8 cellular contexts compared by ENCODE assay signal in genomic region chr11:78350646-78351165, GRCh38.
DNase-seq lines count a peak whose midpoint lies in the region; ATAC-seq, FAIRE-seq and TF ChIP-seq lines count a peak whose summit lies in the region.

No MANE protein-coding gene starts in this region.

- TF ChIP-seq EP300 in K562 (IDR thresholded peaks at IDR 0.05; ENCODE audit: low read length), result no peak

- no peaks in the 10 kb centered on the region for H3K9me1 ChIP-seq in K562 (ENCODE audit: control insufficient read depth, insufficient read depth, low read length)

- H3K9ac ChIP-seq in Karpas-422 (ENCODE audit: low read length), result peak overlapping the region; percentile 63
- H3K9ac ChIP-seq in K562 (ENCODE audit: insufficient read depth in 1 of 2, low read depth in 2 of 2, low read length in 2 of 2), result peak overlapping the region in 1 of 2 experiments; percentile 77; a peak in 3 of 4 replicates

- H3K9me3 ChIP-seq in Karpas-422 (ENCODE audit: low read length), result no peaks in the 10 kb centered on the region
- no peaks in the 10 kb centered on the region for H3K9me3 ChIP-seq in K562 (replicated peaks; ENCODE audit: control insufficient read depth, insufficient read depth, low read depth, low read length)
- no peaks in the 10 kb centered on the region for H3K9me3 ChIP-seq in left lung
- no peaks in the 10 kb centered on the region for H3K9me3 ChIP-seq in thyroid gland

- H3K4me2 ChIP-seq in Karpas-422 (ENCODE audit: low read depth, low read length, poor library complexity, severe bottlenecking) (peak overlapping the region; percentile 90), K562 (ENCODE audit: insufficient read depth, low read length) (peak overlapping the region; percentile 73)

- TF ChIP-seq CTCF in K562 (IDR thresholded peaks at IDR 0.05 in 2 of 3, conservative IDR thresholded peaks at IDR 0.05 in 1 of 3; ENCODE audit: insufficient read depth in 2 of 3, low read depth in 1 of 3, low read length in 3 of 3), result no peak
- TF ChIP-seq CTCF in left lung (IDR thresholded peaks at IDR 0.05), result no peak
- TF ChIP-seq CTCF in thyroid gland (IDR thresholded peaks at IDR 0.05), result no peak

- CTCF ChIA-PET in K562 (lab: Yijun Ruan, JAX; ENCODE audit: low intra/inter-chr PET ratio), result no interaction called here

- H2AFZ ChIP-seq in ACC112 (ENCODE audit: low read length, unreplicated experiment) (peak overlapping the region; percentile 69), Karpas-422 (ENCODE audit: low read length) (peak overlapping the region; percentile 96), K562 (ENCODE audit: low read depth, low read length) (peak overlapping the region; percentile 87)

- H3K27me3 ChIP-seq in ACC112 (ENCODE audit: insufficient read depth, low read length) (no peaks in the 10 kb centered on the region), Karpas-422 (ENCODE audit: low read length) (no peaks in the 10 kb centered on the region), K562 (ENCODE audit: control insufficient read depth in 2 of 2, insufficient read depth in 2 of 2, low read length in 2 of 2) (no peaks in the 10 kb centered on the region), left lung (no peaks in the 10 kb centered on the region), thyroid gland (no peaks in the 10 kb centered on the region)

- H3K9me2 ChIP-seq in Karpas-422 (replicated peaks; ENCODE audit: insufficient read depth, low read length), result no peaks in the 10 kb centered on the region

- WGBS in K562 (ENCODE audit: insufficient coverage, low coverage, missing lambda C conversion rate), result 6% methylated on average over 7 of the region's 7 CpGs
- WGBS in thyroid gland, 2 donors, result 16 to 19% methylated on average over 7 of the region's 7 CpGs

- H3K79me2 ChIP-seq in ACC112 (ENCODE audit: control insufficient read depth, insufficient read depth, low read length, unreplicated experiment) (peaks cover 8% of the 10 kb centered on the region), Karpas-422 (ENCODE audit: low read length) (no peaks in the 10 kb centered on the region), K562 (ENCODE audit: control insufficient read depth, insufficient read depth, low read length) (peaks cover 94% of the 10 kb centered on the region)

- H4K20me1 ChIP-seq in Karpas-422 (ENCODE audit: insufficient read depth, low read depth, low read length), result no peaks in the 10 kb centered on the region
- H4K20me1 ChIP-seq in K562 (replicated peaks; ENCODE audit: control insufficient read depth, insufficient read depth, low read length), result no peaks in the 10 kb centered on the region

- peak; percentile 73 for DNase-seq in Karpas-422
- DNase-seq in K562 (ENCODE audit: extremely low read depth in 1 of 4, low spot score in 3 of 4), result peak in 1 of 4 experiments; percentile 40
- no peak for DNase-seq in left lung
- DNase-seq in thyroid gland, result peak; percentile 15 to 19
- no peak for DNase-seq in DMS114 treated with DMSO at 0.1 percent for 48 hours (lab: John Stamatoyannopoulos, UW; ENCODE audit: unreplicated experiment)
- no peak for DNase-seq in NCI-H2171 (lab: John Stamatoyannopoulos, UW)

- POLR2A ChIA-PET in K562 (lab: Yijun Ruan, JAX), result interaction anchor here (0.7 to 5.3 kb wide), 8 partner anchors 10 to 132 kb away, joined by 3 to 30 read pairs (median 3); no protein-coding TSS in a partner anchor

- peak overlapping the region; percentile 59 for H3K27ac ChIP-seq in ACC112 (ENCODE audit: low read depth, low read length)
- peak overlapping the region; percentile 88 for H3K27ac ChIP-seq in Karpas-422 (ENCODE audit: low read length)
- H3K27ac ChIP-seq in K562 (ENCODE audit: extremely low read depth, low read depth, low read length), result peak overlapping the region; percentile 84
- H3K27ac ChIP-seq in left lung, result peak overlapping the region; percentile 80 to 95
- peak overlapping the region; percentile 79 to 87 (median 81) for H3K27ac ChIP-seq in thyroid gland

- TF ChIP-seq POLR2A in K562 (conservative IDR thresholded peaks at IDR 0.05) (no peak), thyroid gland (IDR thresholded peaks at IDR 0.05) (no peak)

- intact Hi-C loops in K562 (cut with micrococcal nuclease), result loop anchor here (2.0 kb wide), 1 partner anchor 64 kb away; no protein-coding TSS in a partner anchor
- intact Hi-C loops in left lung (cut with DNase I), result no loop called here
- intact Hi-C loops in thyroid gland (cut with DNase I), result no loop called here

- H3K36me3 ChIP-seq in ACC112 (ENCODE audit: insufficient read depth, low read length), result no peaks in the 10 kb centered on the region
- H3K36me3 ChIP-seq in Karpas-422 (ENCODE audit: insufficient read depth, low read length), result no peaks in the 10 kb centered on the region
- H3K36me3 ChIP-seq in K562 (ENCODE audit: control insufficient read depth, insufficient read depth, low read length), result no peaks in the 10 kb centered on the region
- no peaks in the 10 kb centered on the region for H3K36me3 ChIP-seq in left lung
- no peaks in the 10 kb centered on the region for H3K36me3 ChIP-seq in thyroid gland

- H3K4me1 ChIP-seq in ACC112 (ENCODE audit: control insufficient read depth, insufficient read depth, low read length, unreplicated experiment) (peaks cover 28% of the 10 kb centered on the region), Karpas-422 (ENCODE audit: low read length) (peaks cover 36% of the 10 kb centered on the region), K562 (replicated peaks in 1 of 2; ENCODE audit: control insufficient read depth in 2 of 2, insufficient read depth in 2 of 2, low read length in 2 of 2) (peaks cover 12 to 82% of the 10 kb centered on the region in 2 experiments), left lung (peaks cover 39 to 91% of the 10 kb centered on the region in 2 donors), thyroid gland (peaks cover 24 to 56% of the 10 kb centered on the region in 2 donors)

- H3K4me3 ChIP-seq in ACC112 (ENCODE audit: low read depth, low read length), result peak overlapping the region; percentile 68
- H3K4me3 ChIP-seq in Karpas-422 (ENCODE audit: low read length), result peak overlapping the region; percentile 54
- peak overlapping the region; percentile 21; the same call in 1 of the 2 replicates for H3K4me3 ChIP-seq in K562
- H3K4me3 ChIP-seq in left lung, result peak overlapping the region in 1 of 2 donors; percentile 14
- H3K4me3 ChIP-seq in thyroid gland (replicated peaks in 1 of 3), result no peak overlapping the region

- BruUV-seq in K562 (replicated peaks; lab: Mats Ljungman, UMichigan), result no TSS peak

- in situ Hi-C loops in K562 (cut with MboI), result no loop called here

- peak; percentile 9 for ATAC-seq in K562
- ATAC-seq in left lung, result peak; percentile 56
- ATAC-seq in HG03175 (IDR thresholded peaks at IDR 0.05; ENCODE audit: unreplicated experiment), result no peak

- 0 out of 4 replicates have a peak, but pooled peaks of 1 of the 2 experiments have one; percentile 6 for TF ChIP-seq RAD21 in K562 (CRISPR knock-in tag; conservative IDR thresholded peaks at IDR 0.05 in 1 of 2, IDR thresholded peaks at IDR 0.05 in 1 of 2)

- FAIRE-seq in K562 (lab: Jason Lieb, UNC), result peak; percentile 35

TF ChIP-seq in K562, 482 proteins besides CTCF, POLR2A, EP300 and RAD21 (continues in another document):
- TF ChIP-seq KLF10 (CRISPR knock-in tag; IDR thresholded peaks at IDR 0.05) (no peak), TEAD2 (tag; IDR thresholded peaks at IDR 0.05) (no peak), ARID2 (IDR thresholded peaks at IDR 0.05) (no peak), ZBED1 (IDR thresholded peaks at IDR 0.05) (no peak)
- TF ChIP-seq, protein P1, sequence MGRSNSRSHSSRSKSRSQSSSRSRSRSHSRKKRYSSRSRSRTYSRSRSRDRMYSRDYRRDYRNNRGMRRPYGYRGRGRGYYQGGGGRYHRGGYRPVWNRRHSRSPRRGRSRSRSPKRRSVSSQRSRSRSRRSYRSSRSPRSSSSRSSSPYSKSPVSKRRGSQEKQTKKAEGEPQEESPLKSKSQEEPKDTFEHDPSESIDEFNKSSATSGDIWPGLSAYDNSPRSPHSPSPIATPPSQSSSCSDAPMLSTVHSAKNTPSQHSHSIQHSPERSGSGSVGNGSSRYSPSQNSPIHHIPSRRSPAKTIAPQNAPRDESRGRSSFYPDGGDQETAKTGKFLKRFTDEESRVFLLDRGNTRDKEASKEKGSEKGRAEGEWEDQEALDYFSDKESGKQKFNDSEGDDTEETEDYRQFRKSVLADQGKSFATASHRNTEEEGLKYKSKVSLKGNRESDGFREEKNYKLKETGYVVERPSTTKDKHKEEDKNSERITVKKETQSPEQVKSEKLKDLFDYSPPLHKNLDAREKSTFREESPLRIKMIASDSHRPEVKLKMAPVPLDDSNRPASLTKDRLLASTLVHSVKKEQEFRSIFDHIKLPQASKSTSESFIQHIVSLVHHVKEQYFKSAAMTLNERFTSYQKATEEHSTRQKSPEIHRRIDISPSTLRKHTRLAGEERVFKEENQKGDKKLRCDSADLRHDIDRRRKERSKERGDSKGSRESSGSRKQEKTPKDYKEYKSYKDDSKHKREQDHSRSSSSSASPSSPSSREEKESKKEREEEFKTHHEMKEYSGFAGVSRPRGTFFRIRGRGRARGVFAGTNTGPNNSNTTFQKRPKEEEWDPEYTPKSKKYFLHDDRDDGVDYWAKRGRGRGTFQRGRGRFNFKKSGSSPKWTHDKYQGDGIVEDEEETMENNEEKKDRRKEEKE (IDR thresholded peaks at IDR 0.05; ENCODE audit: borderline replicate concordance in 1 of 2, control insufficient read depth in 1 of 2, low read depth in 2 of 2, low read length in 1 of 2), result no peak

Comparison
In these comparisons a context has a peak if more than half of its experiments do, and no peak if none do; other contexts are left out.
1. H3K4me3 ChIP-seq: peak in ACC112 (single experiment), Karpas-422 (single experiment) and K562 (single experiment); none in thyroid gland (0 of 3).
2. DNase-seq: peak in Karpas-422 (single experiment) and thyroid gland (2 of 2); none in left lung (0 of 2), DMS114 treated with DMSO at 0.1 percent for 48 hours (single experiment) and NCI-H2171 (single experiment).
3. Peak in every context shown above with its lines, with median percentiles within 50 percentile points of each other: H2AFZ ChIP-seq and H3K27ac ChIP-seq.